In genomic region chrX:93585661-93586060, GRCh38 we compare ENCODE assay signal across 14 cellular contexts.
DNase-seq lines count a peak whose midpoint lies in the region; ATAC-seq, FAIRE-seq and TF ChIP-seq lines count a peak whose summit lies in the region.
"Had no signal": no experiment of that assay in that cellular context is flagged by ENCODE, and none has a peak within 500 bp of the region (broad histone marks: within the 10 kb centered on the region; RNA-seq: fewer than 3 reads in every experiment).

No MANE protein-coding gene starts in this region.

- TF ChIP-seq CTCF in PC-3 (conservative IDR thresholded peaks at IDR 0.05; ENCODE audit: low read depth, low read length) = no peak
- TF ChIP-seq CTCF in HFFc6 (IDR thresholded peaks at IDR 0.05) = no peak

- no peaks in the 10 kb centered on the region for H3K27me3 ChIP-seq in PC-3 (ENCODE audit: low read length)

- no peak overlapping the region for H3K27ac ChIP-seq in PC-3 (ENCODE audit: low read length)

- CTCF ChIA-PET in PC-3 (lab: Charles Lee) = no interaction called here

- no peaks in the 10 kb centered on the region for H3K79me2 ChIP-seq in PC-3 (ENCODE audit: low read length)

- no peaks in the 10 kb centered on the region for H3K4me1 Mint-ChIP-seq in HFFc6 (ENCODE audit: low read depth)

- peaks cover 7% of the 10 kb centered on the region for H3K4me1 ChIP-seq in PC-3 (ENCODE audit: insufficient read depth, low read length)

- H3K4me2 ChIP-seq in PC-3 (ENCODE audit: low read length) = no peak overlapping the region

- H3K4me3 Mint-ChIP-seq in HFFc6 = no peak overlapping the region

- no TSS peak for BruUV-seq in PC-3 (replicated peaks; lab: Mats Ljungman, UMichigan)

- H4K20me1 ChIP-seq in PC-3 (ENCODE audit: low read length) = no peaks in the 10 kb centered on the region

- intact Hi-C loops in PC-3 (cut with micrococcal nuclease) = loop anchor here (10.0 kb wide), 1 partner anchor 89 kb away; the partner anchor contains the start of genes FAM133A and NAP1L3

- no peaks in the 10 kb centered on the region for H3K27me3 Mint-ChIP-seq in HFFc6 (ENCODE audit: insufficient read depth)

- H3K9me3 ChIP-seq in PC-3 (ENCODE audit: low read length) = no peaks in the 10 kb centered on the region

- H3K36me3 ChIP-seq in PC-3 (ENCODE audit: low read depth, low read length) = no peaks in the 10 kb centered on the region

- no peaks in the 10 kb centered on the region; the same call in 1 of the 2 replicates for H3K9me3 Mint-ChIP-seq in HFFc6

- peak; percentile 85 for FAIRE-seq in colon (lab: Jason Lieb, UNC)
- FAIRE-seq: H1 had no signal

- no peak overlapping the region for H3K4me3 ChIP-seq in PC-3 (ENCODE audit: low read length)

- no peak overlapping the region for H3K27ac Mint-ChIP-seq in HFFc6

- no peaks in the 10 kb centered on the region for H3K36me3 Mint-ChIP-seq in HFFc6 (ENCODE audit: low read depth)

- H3F3A ChIP-seq in PC-3 (ENCODE audit: low read length, unreplicated experiment) = no peaks in the 10 kb centered on the region

- peak; percentile 89 for ATAC-seq in PC-3

- peak; percentile 2 for DNase-seq in HPDE6-E6E7 (ENCODE audit: extremely low spot score)
- DNase-seq in PC-3 = peak; percentile 79
- DNase-seq in kidney tubule cell (ENCODE audit: low spot score) = peak; percentile 35
- no peak for DNase-seq in NCI-H774 (lab: John Stamatoyannopoulos, UW)
- DNase-seq in HFFc6 = no peak
- DNase-seq in RPMI8226 = no peak
- DNase-seq: C1 segment of cervical spinal cord, DND-41, NCI-H1105 treated with DMSO at 0.1 percent for 48 hours, NCI-H1694 treated with DMSO at 0.1 percent for 48 hours, NCI-H69, SHP77 had no signal

- no peaks in the 10 kb centered on the region for H3K9me2 ChIP-seq in PC-3 (replicated peaks; ENCODE audit: low read length)

- H3K9ac ChIP-seq in PC-3 (ENCODE audit: low read length) = no peak overlapping the region

- POLR2A ChIA-PET in PC-3 (lab: Charles Lee; ENCODE audit: unreplicated experiment) = no interaction called here

- no peak overlapping the region for H2AFZ ChIP-seq in PC-3 (ENCODE audit: low read length)

Comparison
In these comparisons a context has a peak if more than half of its experiments do, and no peak if none do; other contexts are left out.
1. DNase-seq: peak in HPDE6-E6E7 (single experiment), PC-3 (single experiment) and kidney tubule cell (single experiment); none in NCI-H774 (single experiment), HFFc6 (single experiment) and RPMI8226 (single experiment).